ENCODE assay signal across 25 cellular contexts in the genomic region with DNA sequence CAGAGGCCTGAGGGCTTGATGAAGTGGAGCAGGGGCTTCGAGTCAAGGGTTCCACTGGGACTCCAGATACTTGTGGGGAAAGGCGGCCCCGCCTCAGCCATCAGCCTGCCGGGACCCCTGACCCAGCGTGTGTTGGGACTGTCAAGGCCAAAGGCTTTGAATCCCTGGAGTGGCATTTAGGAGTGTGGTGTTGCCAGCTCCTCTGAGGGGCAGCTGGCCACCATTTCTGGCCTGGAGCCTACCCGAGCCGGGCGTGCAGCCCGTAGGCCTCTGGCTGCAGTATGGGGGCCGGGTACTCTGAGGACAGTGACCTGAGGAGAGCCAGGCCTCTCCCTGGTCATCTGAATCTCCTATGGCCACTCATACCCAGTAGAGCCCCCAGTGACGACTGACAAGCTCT. TPM values are rescaled to one million over a fixed set of nuclear protein-coding genes. Genes with fewer than 3 reads are reported as not detected.
"Had no signal": no experiment of that assay in that cellular context is flagged by ENCODE, and none has a peak within 500 bp of the region (broad histone marks: within the 10 kb centered on the region; RNA-seq: fewer than 3 reads in every experiment).

No MANE protein-coding gene starts in this region.

- H3K27me3 ChIP-seq: adrenal gland, left lung, neural progenitor cell, suprapubic skin, upper lobe of right lung had no signal

- H3K4me3 ChIP-seq: adrenal gland, left lung, neural progenitor cell, prostate gland, suprapubic skin, upper lobe of right lung had no signal

- DNase-seq: activated CD4-positive, alpha-beta T cell treated with anti-CD3 and anti-CD28 coated beads for 1 hour; activated CD8-positive, alpha-beta memory T cell treated with anti-CD3 and anti-CD28 coated beads for 24 hours; activated CD8-positive, alpha-beta memory T cell treated with anti-CD3 and anti-CD28 coated beads, Interleukin-2, amount 50 U/mL, for 48 hours; activated effector memory CD4-positive, alpha-beta T cell treated with anti-CD3 and anti-CD28 coated beads, Interleukin-2, amount 50 U/mL, for 16 hours; activated T-cell treated with anti-CD3 and anti-CD28 coated beads, Interleukin-2, amount 50 U/mL, for 48 hours; adrenal gland; erythroblast; naive thymus-derived CD4-positive, alpha-beta T cell; stimulated activated CD8-positive, alpha-beta memory T cell treated with anti-CD3 and anti-CD28 coated beads, Interleukin-4, amount 100 ng/mL, for 48 hours; stimulated activated naive CD4-positive, alpha-beta T cell treated with Interleukin-2 at 50 U/mL for 16 hours; SW 1271; T-helper 2 cell; upper lobe of right lung had no signal

- H3K9me3 ChIP-seq: adrenal gland, left lung, prostate gland, suprapubic skin, upper lobe of right lung had no signal

- ATAC-seq: activated naive CD4-positive, alpha-beta T cell treated with anti-CD3 and anti-CD28 coated beads, Interleukin-2, amount 50 U/mL, for 72 hours; left lung; naive thymus-derived CD4-positive, alpha-beta T cell; sciatic nerve; upper lobe of right lung had no signal

- H3K9ac ChIP-seq: neural progenitor cell had no signal

- H3K36me3 ChIP-seq: neural progenitor cell had no signal

- H3K27ac ChIP-seq: left lung, neural progenitor cell, prostate gland, suprapubic skin, upper lobe of right lung, VCaP had no signal

- FAIRE-seq: colon, frontal cortex, keratinocyte had no signal

RNA-seq across cellular contexts. Expression of gene BANF2, which starts 57.8 kb away (rescaled TPM):
- total RNA-seq: activated naive CD4-positive, alpha-beta T cell treated with anti-CD3 and anti-CD28 coated beads, Interleukin-2, amount 50 U/mL, for 72 hours; adrenal gland; frontal cortex; left lung; mucosa of gallbladder; naive thymus-derived CD4-positive, alpha-beta T cell; osteocyte; sciatic nerve; suprapubic skin; upper lobe of right lung had no signal
- polyA plus RNA-seq: adrenal gland; keratinocyte; naive thymus-derived CD4-positive, alpha-beta T cell had no signal
